24 cellular contexts compared by ENCODE assay signal in the genomic region with DNA sequence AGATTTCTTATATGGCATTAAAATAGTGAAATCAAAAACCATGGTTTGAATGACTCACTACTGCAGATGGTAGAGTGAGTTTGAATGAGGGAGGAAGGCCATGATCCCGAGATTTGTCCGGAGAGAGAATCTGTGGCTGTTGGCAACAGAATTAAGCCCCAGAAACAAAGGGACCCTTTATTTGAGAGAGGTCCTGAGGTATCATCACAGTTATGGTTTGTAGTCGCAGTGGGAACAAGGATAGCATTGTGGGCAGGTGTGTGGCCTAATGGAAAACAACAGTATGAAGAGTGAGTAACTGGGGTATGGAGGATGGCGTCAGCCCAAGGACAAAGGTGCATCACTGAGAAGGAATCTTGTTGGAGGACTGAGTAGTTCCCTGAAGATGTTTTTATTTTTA. TPM values are rescaled to one million over a fixed set of nuclear protein-coding genes. Genes with fewer than 3 reads are reported as not detected.
DNase-seq lines count a peak whose midpoint lies in the region; ATAC-seq and TF ChIP-seq lines count a peak whose summit lies in the region.
"Had no signal": no experiment of that assay in that cellular context is flagged by ENCODE, and none has a peak within 500 bp of the region (broad histone marks: within the 10 kb centered on the region; RNA-seq: fewer than 3 reads in every experiment).

No MANE protein-coding gene starts in this region.

- H3K27ac Mint-ChIP-seq in MCF 10A (ENCODE audit: low read depth, unreplicated experiment) (no peak overlapping the region), HFFc6 (no peak overlapping the region)
- H3K27ac Mint-ChIP-seq: CD4-positive, alpha-beta memory T cell had no signal

- no peaks in the 10 kb centered on the region for H3K4me1 ChIP-seq in breast epithelium
- H3K4me1 ChIP-seq: Peyer's patch had no signal

- H3K9me3 ChIP-seq in breast epithelium, result no peaks in the 10 kb centered on the region
- H3K9me3 ChIP-seq: BLaER1 treated with 17β-estradiol and CSF1 and Interleukin-3, amounts not matched to agents 10 nM and 100 nM; Peyer's patch had no signal

- H3K4me1 Mint-ChIP-seq in MCF 10A (ENCODE audit: insufficient read depth, unreplicated experiment), result no peaks in the 10 kb centered on the region
- peaks cover 7% of the 10 kb centered on the region; the same call in 1 of the 2 replicates for H3K4me1 Mint-ChIP-seq in HFFc6 (ENCODE audit: low read depth)

- POLR2A ChIA-PET in MCF 10A (lab: Yijun Ruan, JAX), result no interaction called here

- TF ChIP-seq CTCF in breast epithelium (IDR thresholded peaks at IDR 0.05) (no peak), MCF 10A (IDR thresholded peaks at IDR 0.05; ENCODE audit: unreplicated experiment) (no peak), HFFc6 (IDR thresholded peaks at IDR 0.05) (no peak)

- peak overlapping the region; percentile 85 to 87 for H3K27ac ChIP-seq in breast epithelium
- H3K27ac ChIP-seq: 22Rv1; BLaER1 treated with 17β-estradiol and CSF1 and Interleukin-3, amounts not matched to agents 10 nM and 100 nM; KMS-11; Peyer's patch had no signal

- DNase-seq in breast epithelium (ENCODE audit: low spot score in 2 of 2) (peak in 1 of 2 donors; percentile 91), MCF 10A (ENCODE audit: unreplicated experiment) (no peak), SW480 (ENCODE audit: low spot score) (peak; percentile 74), foreskin melanocyte (peak; percentile 73), DMS53 treated with DMSO at 0.1 percent for 48 hours (lab: John Stamatoyannopoulos, UW; ENCODE audit: unreplicated experiment) (no peak), HFFc6 (no peak), T-helper 1 cell (no peak)
- DNase-seq: ACHN; CD4-positive, alpha-beta memory T cell; EL; GF-D8; MV-4-11; NCI-H1694; NCI-H2081; NCI-H2171; NCI-H524 treated with DMSO at 0.1 percent for 48 hours; NCI-H82; Peyer's patch had no signal

- ATAC-seq in HG02759 (IDR thresholded peaks at IDR 0.05; ENCODE audit: unreplicated experiment), result no peak

- H3K4me3 ChIP-seq in breast epithelium, result no peak overlapping the region
- H3K4me3 ChIP-seq: BLaER1 treated with 17β-estradiol and CSF1 and Interleukin-3, amounts not matched to agents 10 nM and 100 nM; Peyer's patch had no signal

- H3K36me3 Mint-ChIP-seq in MCF 10A (ENCODE audit: insufficient read depth, unreplicated experiment) (no peaks in the 10 kb centered on the region), HFFc6 (ENCODE audit: low read depth) (no peaks in the 10 kb centered on the region)
- H3K36me3 Mint-ChIP-seq: CD4-positive, alpha-beta memory T cell had no signal

- CTCF ChIA-PET in MCF 10A (lab: Yijun Ruan, JAX), result interaction anchor here (0.7 kb wide), 1 partner anchor 89 kb away, joined by 3 read pairs; no protein-coding TSS in a partner anchor

- H3K27me3 Mint-ChIP-seq in MCF 10A (ENCODE audit: insufficient read depth, unreplicated experiment) (peaks cover 10% of the 10 kb centered on the region), HFFc6 (ENCODE audit: insufficient read depth) (peaks cover 6% of the 10 kb centered on the region)
- H3K27me3 Mint-ChIP-seq: CD4-positive, alpha-beta memory T cell had no signal

- intact Hi-C loops in breast epithelium (cut with DNase I; ENCODE audit: low total_unique reads) (no loop called here), MCF 10A (cut with micrococcal nuclease) (loop anchor here (10.0 kb wide), 1 partner anchor 505 kb away; a partner anchor contains a TSS)

- no peaks in the 10 kb centered on the region for H3K36me3 ChIP-seq in breast epithelium
- H3K36me3 ChIP-seq: BLaER1 treated with 17β-estradiol and CSF1 and Interleukin-3, amounts not matched to agents 10 nM and 100 nM; Peyer's patch had no signal

- H3K4me3 Mint-ChIP-seq in MCF 10A (ENCODE audit: unreplicated experiment) (no peak overlapping the region), HFFc6 (no peak overlapping the region)
- H3K4me3 Mint-ChIP-seq: CD4-positive, alpha-beta memory T cell had no signal

- no peaks in the 10 kb centered on the region for H3K27me3 ChIP-seq in breast epithelium
- H3K27me3 ChIP-seq: BLaER1 treated with 17β-estradiol and CSF1 and Interleukin-3, amounts not matched to agents 10 nM and 100 nM; Peyer's patch had no signal

- H3K9me3 Mint-ChIP-seq in MCF 10A (ENCODE audit: unreplicated experiment), result no peaks in the 10 kb centered on the region
- H3K9me3 Mint-ChIP-seq in HFFc6, result no peaks in the 10 kb centered on the region
- H3K9me3 Mint-ChIP-seq: CD4-positive, alpha-beta memory T cell had no signal

- no TSS peak for BruUV-seq in MCF 10A (replicated peaks; lab: Mats Ljungman, UMichigan)

- no peak for TF ChIP-seq POLR2A in breast epithelium (IDR thresholded peaks at IDR 0.05)

RNA-seq across cellular contexts. Expression of a gene that starts 8.5 kb away (rescaled TPM):
- total RNA-seq in breast epithelium, result 1 to 10 TPM; 3.7 to 8.8 (median 4.9) TPM
- total RNA-seq in MCF 10A (2022), result not detected in 2 replicates
- under 1 TPM in 5 of 6 experiments, not detected in 1; 0.09 to 0.19 (median 0.13) TPM for total RNA-seq in HFFc6 (2021; fragmentation: NEBNext Ultra II Directional; extraction: Animal tissue kit (Norgen Biotek cat#: 25700))

RNA-seq across cellular contexts. Expression of a gene that starts 34.5 kb away (rescaled TPM):
- total RNA-seq in breast epithelium (under 1 TPM; 0.29 to 0.98 (median 0.32) TPM), MCF 10A (2022) (not detected in 2 replicates)
- total RNA-seq in HFFc6 (2021; fragmentation: NEBNext Ultra II Directional; extraction: Animal tissue kit (Norgen Biotek cat#: 25700)), result under 1 TPM in 1 of 6 experiments, not detected in 5; 0.12 TPM
- total RNA-seq: H4, HT-29 had no signal

RNA-seq across cellular contexts. Expression of a gene that starts 42.0 kb away (rescaled TPM):
- total RNA-seq in breast epithelium (10 to 100 TPM in 1 of 3 donors, 1 to 10 TPM in 2; 5.1 to 13.8 (median 9.2) TPM), MCF 10A (2022) (8.8 and 11.6 TPM in 2 replicates)
- total RNA-seq in HFFc6 (2021; fragmentation: NEBNext Ultra II Directional; extraction: Animal tissue kit (Norgen Biotek cat#: 25700)), result 1 to 10 TPM; 3.5 to 4.9 (median 3.8) TPM

RNA-seq across cellular contexts. Expression of a gene that starts 46.1 kb away (rescaled TPM):
- total RNA-seq in breast epithelium (under 1 TPM; 0.16 to 0.44 (median 0.33) TPM), MCF 10A (2022) (0.10 TPM in 1 of 2 replicates, not detected in the other)
- total RNA-seq in HFFc6 (2021; fragmentation: NEBNext Ultra II Directional; extraction: Animal tissue kit (Norgen Biotek cat#: 25700)), result under 1 TPM; 0.05 to 0.19 (median 0.10) TPM
- total RNA-seq: HT-29 had no signal

Comparison
In these comparisons a context has a peak if more than half of its experiments do, and no peak if none do; other contexts are left out.
1. DNase-seq: peak in SW480 (single experiment) and foreskin melanocyte (single experiment); none in MCF 10A (single experiment), DMS53 treated with DMSO at 0.1 percent for 48 hours (single experiment), HFFc6 (single experiment) and T-helper 1 cell (0 of 5).